28 cellular contexts compared by ENCODE assay signal in the genomic region with DNA sequence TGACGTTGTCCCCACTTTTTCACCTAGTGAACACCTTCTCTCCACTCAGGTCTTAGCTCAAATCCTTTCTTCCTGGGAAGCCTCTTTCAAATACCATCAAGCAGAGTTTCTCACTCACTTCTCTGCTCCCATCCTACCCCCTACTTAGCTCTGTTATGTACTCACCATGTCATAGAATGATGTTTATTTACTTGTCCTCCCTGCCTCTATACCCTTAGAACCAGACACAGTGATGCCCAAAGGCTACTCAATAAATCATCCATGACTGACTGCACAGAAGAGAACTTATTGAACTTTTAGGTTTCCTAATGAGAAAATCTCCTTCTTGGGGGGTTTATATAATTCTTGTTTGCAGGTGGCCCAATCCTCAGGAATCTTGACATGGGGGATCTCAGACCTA.
"Had no signal": no experiment of that assay in that cellular context is flagged by ENCODE, and none has a peak within 500 bp of the region (broad histone marks: within the 10 kb centered on the region; RNA-seq: fewer than 3 reads in every experiment).

No MANE protein-coding gene starts in this region.

- H3K4me1 ChIP-seq: neural progenitor cell, parathyroid adenoma, psoas muscle, right lobe of liver, stomach, transverse colon, upper lobe of right lung, uterus had no signal

- H3K9me3 Mint-ChIP-seq: naive thymus-derived CD8-positive, alpha-beta T cell; natural killer cell treated with Interleukin-12 subunit alpha and Interleukin-12 subunit beta and Interleukin-15 and Interleukin-18, amount 100 ng/mL, for 72 hours; neural progenitor cell; stimulated activated effector memory CD8-positive, alpha-beta T cell treated with anti-CD3 and anti-CD28 coated beads, Interleukin-12 subunit alpha, Interleukin-12 subunit beta, amount 100 ng/mL, for 72 hours; stimulated activated naive B cell treated with anti-CD40 and anti-IgM and Interleukin-4, amounts not matched to agents 10 μg/mL and 1 μg/mL and 100 μg/mL, for 72 hours; stimulated activated naive CD8-positive, alpha-beta T cell treated with anti-CD3 and anti-CD28 coated beads, Interleukin-15, Interleukin-2, amounts not matched to agents 100 ng/mL and 50 ng/mL, for 24 hours; type B pancreatic cell had no signal

- H3K36me3 ChIP-seq: neural progenitor cell, ovary, right lobe of liver, sigmoid colon, stomach, thoracic aorta, tibial artery, transverse colon, upper lobe of right lung, uterus had no signal

- H3K4me3 Mint-ChIP-seq: naive thymus-derived CD8-positive, alpha-beta T cell; natural killer cell treated with Interleukin-12 subunit alpha and Interleukin-12 subunit beta and Interleukin-15 and Interleukin-18, amount 100 ng/mL, for 72 hours; neural progenitor cell; stimulated activated effector memory CD8-positive, alpha-beta T cell treated with anti-CD3 and anti-CD28 coated beads, Interleukin-12 subunit alpha, Interleukin-12 subunit beta, amount 100 ng/mL, for 72 hours; stimulated activated naive B cell treated with anti-CD40 and anti-IgM and Interleukin-4, amounts not matched to agents 10 μg/mL and 1 μg/mL and 100 μg/mL, for 72 hours; stimulated activated naive CD8-positive, alpha-beta T cell treated with anti-CD3 and anti-CD28 coated beads, Interleukin-15, Interleukin-2, amounts not matched to agents 100 ng/mL and 50 ng/mL, for 24 hours; type B pancreatic cell had no signal

- H3K27ac Mint-ChIP-seq: naive thymus-derived CD8-positive, alpha-beta T cell; natural killer cell treated with Interleukin-12 subunit alpha and Interleukin-12 subunit beta and Interleukin-15 and Interleukin-18, amount 100 ng/mL, for 72 hours; neural progenitor cell; stimulated activated effector memory CD8-positive, alpha-beta T cell treated with anti-CD3 and anti-CD28 coated beads, Interleukin-12 subunit alpha, Interleukin-12 subunit beta, amount 100 ng/mL, for 72 hours; stimulated activated naive B cell treated with anti-CD40 and anti-IgM and Interleukin-4, amounts not matched to agents 10 μg/mL and 1 μg/mL and 100 μg/mL, for 72 hours; stimulated activated naive CD8-positive, alpha-beta T cell treated with anti-CD3 and anti-CD28 coated beads, Interleukin-15, Interleukin-2, amounts not matched to agents 100 ng/mL and 50 ng/mL, for 24 hours; type B pancreatic cell had no signal

- DNase-seq: naive thymus-derived CD8-positive, alpha-beta T cell; occipital lobe; ovary; posterior cingulate gyrus; psoas muscle; right cardiac atrium; right lobe of liver; sigmoid colon; small intestine; stimulated activated CD4-positive, alpha-beta T cell treated with anti-CD3 and anti-CD28 coated beads, Interleukin-15, amount 100 ng/mL, for 24 hours; stimulated activated CD4-positive, alpha-beta T cell treated with anti-CD3 and anti-CD28 coated beads, Interleukin-2, amount 100 ng/mL, for 24 hours; stimulated activated CD4-positive, alpha-beta T cell treated with anti-CD3 and anti-CD28 coated beads, Interleukin-2, amount 100 ng/mL, for 48 hours; stimulated activated CD4-positive, alpha-beta T cell treated with anti-CD3 and anti-CD28 coated beads, Interleukin-4, amount 100 ng/mL, for 24 hours; stimulated activated naive B cell treated with anti-CD40 and anti-IgM and Interleukin-4, amounts not matched to agents 10 μg/mL and 1 μg/mL and 100 μg/mL, for 72 hours; stimulated activated naive CD4-positive, alpha-beta T cell treated with Interleukin-2 at 50 U/mL for 16 hours; stomach; tibial artery; transverse colon; upper lobe of right lung; uterus had no signal

- H3K4me1 Mint-ChIP-seq: naive thymus-derived CD8-positive, alpha-beta T cell; stimulated activated effector memory CD8-positive, alpha-beta T cell treated with anti-CD3 and anti-CD28 coated beads, Interleukin-12 subunit alpha, Interleukin-12 subunit beta, amount 100 ng/mL, for 72 hours; stimulated activated naive B cell treated with anti-CD40 and anti-IgM and Interleukin-4, amounts not matched to agents 10 μg/mL and 1 μg/mL and 100 μg/mL, for 72 hours had no signal

- H3K27ac ChIP-seq: neural progenitor cell, ovary, parathyroid adenoma, psoas muscle, right lobe of liver, sigmoid colon, stomach, thoracic aorta, tibial artery, transverse colon, upper lobe of right lung, uterus had no signal

- H3K36me3 Mint-ChIP-seq: naive thymus-derived CD8-positive, alpha-beta T cell; natural killer cell treated with Interleukin-12 subunit alpha and Interleukin-12 subunit beta and Interleukin-15 and Interleukin-18, amount 100 ng/mL, for 72 hours; neural progenitor cell; stimulated activated effector memory CD8-positive, alpha-beta T cell treated with anti-CD3 and anti-CD28 coated beads, Interleukin-12 subunit alpha, Interleukin-12 subunit beta, amount 100 ng/mL, for 72 hours; stimulated activated naive B cell treated with anti-CD40 and anti-IgM and Interleukin-4, amounts not matched to agents 10 μg/mL and 1 μg/mL and 100 μg/mL, for 72 hours; type B pancreatic cell had no signal

- H3K4me3 ChIP-seq: neural progenitor cell, ovary, psoas muscle, right lobe of liver, sigmoid colon, stomach, thoracic aorta, tibial artery, transverse colon, upper lobe of right lung, uterus had no signal

- H3K27me3 Mint-ChIP-seq: progenitor cell of endocrine pancreas; stimulated activated naive B cell treated with anti-CD40 and anti-IgM and Interleukin-4, amounts not matched to agents 10 μg/mL and 1 μg/mL and 100 μg/mL, for 72 hours; stimulated activated naive CD8-positive, alpha-beta T cell treated with anti-CD3 and anti-CD28 coated beads, Interleukin-15, Interleukin-2, amounts not matched to agents 100 ng/mL and 50 ng/mL, for 24 hours had no signal

- H3K9me3 ChIP-seq: ovary, psoas muscle, right lobe of liver, sigmoid colon, stomach, thoracic aorta, tibial artery, transverse colon, upper lobe of right lung, uterus had no signal

- H3K27me3 ChIP-seq: neural progenitor cell, ovary, right lobe of liver, sigmoid colon, stomach, tibial artery, transverse colon, upper lobe of right lung, uterus had no signal
